12 cellular contexts compared by ENCODE assay signal in the genomic region with DNA sequence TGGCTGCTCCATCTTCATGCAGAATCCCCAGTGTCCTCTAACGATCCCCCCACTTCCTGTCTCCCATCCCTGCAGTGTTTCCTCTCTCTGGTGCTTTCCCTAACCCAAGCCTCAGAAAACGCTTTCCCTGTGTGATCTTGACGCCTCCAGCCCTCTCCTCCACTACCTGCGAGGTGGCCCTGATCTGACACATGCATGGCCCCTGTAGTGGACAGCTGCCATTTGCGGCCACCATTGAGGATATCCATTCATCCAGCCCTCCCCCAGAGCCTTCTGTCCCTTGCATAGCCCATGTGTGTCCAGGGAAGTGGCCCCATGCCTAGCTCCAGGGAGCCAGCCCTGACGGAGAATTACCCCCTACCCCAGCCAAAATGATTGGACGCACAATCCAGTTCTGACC.
"Had no signal": no experiment of that assay in that cellular context is flagged by ENCODE, and none has a peak within 500 bp of the region (broad histone marks: within the 10 kb centered on the region; RNA-seq: fewer than 3 reads in every experiment).

No MANE protein-coding gene starts in this region.

- H3K36me3 ChIP-seq: ovary had no signal

- ATAC-seq: foreskin keratinocyte, heart right ventricle, left lobe of liver had no signal

- H3K4me3 Mint-ChIP-seq: nephron progenitor cell had no signal

- H3K9me3 ChIP-seq: ascending aorta, heart right ventricle, ovary, stomach, thoracic aorta had no signal

- H3K4me3 ChIP-seq: ascending aorta, heart right ventricle, ovary, stomach, thoracic aorta had no signal

- DNase-seq: activated CD4-positive, alpha-beta T cell treated with anti-CD3 and anti-CD28 coated beads for 48 hours; activated gamma-delta T cell treated with Interleukin-2 at 50 U/mL for 16 hours; foreskin keratinocyte; heart right ventricle; mammary epithelial cell; nephron progenitor cell; ovary; stimulated activated CD4-positive, alpha-beta T cell treated with anti-CD3 and anti-CD28 coated beads, Interleukin-2, amount 100 ng/mL, for 48 hours; stomach had no signal

- H3K27ac ChIP-seq: ascending aorta, foreskin keratinocyte, ovary, stomach, thoracic aorta had no signal

- H3K27ac Mint-ChIP-seq: nephron progenitor cell had no signal

- H3K27me3 ChIP-seq: ascending aorta, foreskin keratinocyte, heart right ventricle, ovary, stomach had no signal
